8 cellular contexts compared by ENCODE assay signal in genomic region chr2:68225119-68225632, GRCh38. TPM values are rescaled to one million over a fixed set of nuclear protein-coding genes. Genes with fewer than 3 reads are reported as not detected.
A peak's percentile ranks its signal among the peaks of the same experiment; 100 is the strongest.
DNase-seq lines count a peak whose midpoint lies in the region; ATAC-seq, FAIRE-seq and TF ChIP-seq lines count a peak whose summit lies in the region.

No MANE protein-coding gene starts in this region.

- H3K4me1 Mint-ChIP-seq in neural crest cell, result peaks cover 33% of the 10 kb centered on the region

- H3K27ac ChIP-seq in H1 (ENCODE audit: low read depth, low read length), result no peak overlapping the region
- H3K27ac ChIP-seq in ascending aorta, result no peak overlapping the region

- CTCF ChIA-PET in H1 (lab: Charles Lee; ENCODE audit: partially characterized antibody), result interaction anchor here (0.6 to 2.1 kb wide), 14 partner anchors 9 to 103 kb away, joined by 3 to 8 read pairs (median 3); partner anchors contain the start of gene PNO1

- no peak overlapping the region for H2BK15ac ChIP-seq in H1 (ENCODE audit: low read length)

- H2BK12ac ChIP-seq in H1 (ENCODE audit: low read depth, low read length), result no peak overlapping the region

- no peak overlapping the region for H3K18ac ChIP-seq in H1 (ENCODE audit: extremely low read depth, low read length)

- H2AFZ ChIP-seq in H1 (ENCODE audit: low read length), result no peak overlapping the region

- FAIRE-seq in H1 (lab: Jason Lieb, UNC), result peak; percentile 91

- no peak overlapping the region for H3K56ac ChIP-seq in H1 (replicated peaks; ENCODE audit: insufficient read length, low read depth, low read length)

- H4K5ac ChIP-seq in H1 (ENCODE audit: insufficient read length, low read depth, low read length), result no peak overlapping the region

- H4K91ac ChIP-seq in H1 (replicated peaks; ENCODE audit: insufficient read length, low read length), result no peak overlapping the region

- no peak overlapping the region for H4K8ac ChIP-seq in H1 (ENCODE audit: extremely low read depth, insufficient read depth, low read length)

- H3K4me1 ChIP-seq in H1 (replicated peaks in 1 of 4; ENCODE audit: control insufficient read depth in 3 of 4, insufficient read depth in 4 of 4, low read length in 3 of 4), result peaks cover 0 to 3% (median 0%) of the 10 kb centered on the region in 4 experiments; a peak in 3 of 7 replicates
- peaks cover 0 to 11% of the 10 kb centered on the region in 2 donors for H3K4me1 ChIP-seq in ascending aorta

- H3K14ac ChIP-seq in H1 (ENCODE audit: insufficient read length), result no peak overlapping the region

- no peak overlapping the region for H3K9ac ChIP-seq in H1 (replicated peaks in 1 of 4; ENCODE audit: extremely low read depth in 1 of 4, low read depth in 3 of 4, low read length in 3 of 4)

- H3K27me3 ChIP-seq in H1 (replicated peaks in 1 of 4; ENCODE audit: control insufficient read depth in 3 of 4, extremely low read depth in 1 of 4, insufficient read depth in 3 of 4, low read length in 3 of 4), result no peaks in the 10 kb centered on the region
- H3K27me3 ChIP-seq in ascending aorta, result no peaks in the 10 kb centered on the region

- H4K20me1 ChIP-seq in H1 (replicated peaks in 1 of 2; ENCODE audit: control insufficient read depth in 1 of 2, insufficient read depth in 2 of 2, low read length in 2 of 2), result peaks cover 5 to 8% of the 10 kb centered on the region in 2 experiments

- H3K79me2 ChIP-seq in H1 (ENCODE audit: control insufficient read depth in 1 of 2, insufficient read depth in 2 of 2, low read length in 2 of 2), result peaks cover 4 to 99% of the 10 kb centered on the region in 2 experiments; a peak in 3 of 4 replicates

- no peak overlapping the region for H3K4me3 Mint-ChIP-seq in neural crest cell

- no peaks in the 10 kb centered on the region for H3K27me3 Mint-ChIP-seq in neural crest cell (ENCODE audit: low read depth)

- H3K23me2 ChIP-seq in H1 (ENCODE audit: low read depth, low read length), result no peaks in the 10 kb centered on the region; the same call in 1 of the 2 replicates

- peaks cover 11% of the 10 kb centered on the region for H3K36me3 Mint-ChIP-seq in neural crest cell (ENCODE audit: low read depth)

- DNase-seq in NCI-H1105 treated with DMSO at 0.1 percent for 48 hours (lab: John Stamatoyannopoulos, UW) (peak; percentile 9), NCI-H1105 (lab: John Stamatoyannopoulos, UW) (no peak), RPMI8226 (peak; percentile 74), H1 (ENCODE audit: low read depth in 1 of 2, low spot score in 2 of 2) (peak in 1 of 2 experiments; percentile 7), neural crest cell (ENCODE audit: low read depth, low spot score) (peak; percentile 8), ascending aorta (ENCODE audit: low spot score in 2 of 2) (no peak)

- TF ChIP-seq CTCF in H1 (IDR thresholded peaks at IDR 0.05; ENCODE audit: control extremely low read depth in 1 of 3, insufficient read depth in 1 of 3, low read depth in 1 of 3, low read length in 3 of 3) (peak in 2 of 3 experiments; percentile 38 to 61; a peak in 3 of 4 replicates), neural crest cell (conservative IDR thresholded peaks at IDR 0.05) (no peak), ascending aorta (IDR thresholded peaks at IDR 0.05) (peak in 1 of 3 experiments; percentile 27)

- ATAC-seq in GM19438 (IDR thresholded peaks at IDR 0.05; ENCODE audit: low read depth, unreplicated experiment) (peak; percentile 79), HG03575 (IDR thresholded peaks at IDR 0.05; ENCODE audit: extremely low read depth, insufficient number of reproducible peaks, low FRiP score, unreplicated experiment) (peak; percentile 49)

- H3K23ac ChIP-seq in H1 (ENCODE audit: insufficient read length), result no peak overlapping the region

- no peak overlapping the region for H3K4ac ChIP-seq in H1 (replicated peaks; ENCODE audit: insufficient read length, low read depth, low read length)

- no peak overlapping the region for H2BK20ac ChIP-seq in H1 (ENCODE audit: low read length)

- intact Hi-C loops in ascending aorta (cut with DNase I), result no loop called here

- no peak overlapping the region for H3K4me2 ChIP-seq in H1 (ENCODE audit: insufficient read depth in 1 of 2, low read depth in 2 of 2, low read length in 2 of 2)

- TF ChIP-seq POLR2A in H1 (IDR thresholded peaks at IDR 0.05; ENCODE audit: control extremely low read depth in 1 of 2, low read depth in 2 of 2, low read length in 2 of 2), result no peak

- H2BK5ac ChIP-seq in H1 (ENCODE audit: low read depth, low read length), result no peak overlapping the region

- H2AK5ac ChIP-seq in H1 (ENCODE audit: low read depth, low read length), result no peak overlapping the region

- H3K9me3 ChIP-seq in H1 (ENCODE audit: insufficient read depth in 2 of 2, low read depth in 1 of 2, low read length in 1 of 2) (no peaks in the 10 kb centered on the region), ascending aorta (no peaks in the 10 kb centered on the region)

- H2BK120ac ChIP-seq in H1 (replicated peaks; ENCODE audit: low read depth, low read length), result no peak overlapping the region

- POLR2A ChIA-PET in H1 (lab: Charles Lee; ENCODE audit: partially characterized antibody), result interaction anchor here (1.0 kb wide), 1 partner anchor 68 kb away, joined by 5 read pairs; a partner anchor contains a TSS

- H3K4me3 ChIP-seq in H1 (ENCODE audit: extremely low read depth in 1 of 4, insufficient read depth in 2 of 4, low read depth in 3 of 4, low read length in 4 of 4) (no peak overlapping the region), ascending aorta (no peak overlapping the region)

- TF ChIP-seq EP300 in H1 (IDR thresholded peaks at IDR 0.05; ENCODE audit: borderline replicate concordance in 1 of 2, low read depth in 2 of 2, low read length in 2 of 2), result no peak

- no peaks in the 10 kb centered on the region for H3K36me3 ChIP-seq in H1 (ENCODE audit: control insufficient read depth in 2 of 4, insufficient read depth in 4 of 4, low read length in 3 of 4)
- H3K36me3 ChIP-seq in ascending aorta, result no peaks in the 10 kb centered on the region

- H3K9me3 Mint-ChIP-seq in neural crest cell, result no peaks in the 10 kb centered on the region

- no peak overlapping the region for H3K27ac Mint-ChIP-seq in neural crest cell (ENCODE audit: unreplicated experiment)

- peak; percentile 39 to 55 for TF ChIP-seq RAD21 in H1 (IDR thresholded peaks at IDR 0.05 in 1 of 2, conservative IDR thresholded peaks at IDR 0.05 in 1 of 2; ENCODE audit: low read depth in 2 of 2, low read length in 2 of 2)

- WGBS in H1 (ENCODE audit: extremely low coverage in 1 of 2, insufficient coverage in 1 of 2, insufficient read length in 1 of 2, insufficient replicate concordance in 2 of 2, low coverage in 1 of 2, low lambda C conversion rate in 2 of 2, missing lambda C conversion rate in 1 of 2), 2 experiments, result 11% methylated on average over 2 of the region's 2 CpGs; no CpG with 5 or more reads in 1 of the 2 experiments

- H3K79me1 ChIP-seq in H1 (ENCODE audit: low read depth, low read length), result peaks cover 3% of the 10 kb centered on the region; the same call in 1 of the 2 replicates

TF ChIP-seq in H1, 55 proteins besides CTCF, POLR2A, EP300 and RAD21:
- TF ChIP-seq EZH2 (IDR thresholded peaks at IDR 0.05; ENCODE audit: low read depth, low read length, severe bottlenecking) (no peak), MAX (IDR thresholded peaks at IDR 0.05) (peak; percentile 82)
TF ChIP-seq in H1: peak in this region for 1.

RNA-seq across cellular contexts. Expression of gene PPP3R1, which starts 27.2 kb away (rescaled TPM):
- 82.1 and 85.1 TPM in 2 replicates for total RNA-seq in H1 (2021; fragmentation: NEBNext Ultra II Directional; extraction: Animal tissue kit (Norgen Biotek cat#: 25700))
- polyA plus RNA-seq in H1 (2011; rRNA removed), result 5.5 and 9.3 TPM in 2 replicates
- 10.2 TPM for polyA plus RNA-seq in H1 (2011; cell fraction: cytosol; rRNA removed)
- 2.9 TPM for polyA plus RNA-seq in H1 (2011; cell fraction: nucleus; rRNA removed)
- 20.1 to 59.8 TPM (median 23.8 TPM) in 4 replicates for polyA plus RNA-seq in H1 (2012, experiment 1 of 2)
- 20.8 TPM for polyA plus RNA-seq in H1 (2012, experiment 2 of 2)
- 27.6 TPM for polyA plus RNA-seq in H1 (2013, experiment 1 of 2)
- polyA plus RNA-seq in H1 (2013, experiment 2 of 2), result 27.1 TPM
- 11.8 and 16.2 TPM in 2 replicates for polyA minus RNA-seq in H1 (2011; rRNA and poly(A)+ RNA removed)
- 18.4 TPM for polyA minus RNA-seq in H1 (2011; cell fraction: cytosol; rRNA and poly(A)+ RNA removed)
- polyA minus RNA-seq in H1 (2011; cell fraction: nucleus; rRNA and poly(A)+ RNA removed), result 13.5 TPM
- total RNA-seq in neural crest cell (56.4 TPM in 2 replicates), ascending aorta (16.8 TPM)

Comparison
In these comparisons a context has a peak if more than half of its experiments do, and no peak if none do; other contexts are left out.
1. DNase-seq: peak in NCI-H1105 treated with DMSO at 0.1 percent for 48 hours (single experiment), RPMI8226 (single experiment) and neural crest cell (single experiment); none in NCI-H1105 (single experiment) and ascending aorta (0 of 2).